1 cellular context compared by ENCODE assay signal in the genomic region with DNA sequence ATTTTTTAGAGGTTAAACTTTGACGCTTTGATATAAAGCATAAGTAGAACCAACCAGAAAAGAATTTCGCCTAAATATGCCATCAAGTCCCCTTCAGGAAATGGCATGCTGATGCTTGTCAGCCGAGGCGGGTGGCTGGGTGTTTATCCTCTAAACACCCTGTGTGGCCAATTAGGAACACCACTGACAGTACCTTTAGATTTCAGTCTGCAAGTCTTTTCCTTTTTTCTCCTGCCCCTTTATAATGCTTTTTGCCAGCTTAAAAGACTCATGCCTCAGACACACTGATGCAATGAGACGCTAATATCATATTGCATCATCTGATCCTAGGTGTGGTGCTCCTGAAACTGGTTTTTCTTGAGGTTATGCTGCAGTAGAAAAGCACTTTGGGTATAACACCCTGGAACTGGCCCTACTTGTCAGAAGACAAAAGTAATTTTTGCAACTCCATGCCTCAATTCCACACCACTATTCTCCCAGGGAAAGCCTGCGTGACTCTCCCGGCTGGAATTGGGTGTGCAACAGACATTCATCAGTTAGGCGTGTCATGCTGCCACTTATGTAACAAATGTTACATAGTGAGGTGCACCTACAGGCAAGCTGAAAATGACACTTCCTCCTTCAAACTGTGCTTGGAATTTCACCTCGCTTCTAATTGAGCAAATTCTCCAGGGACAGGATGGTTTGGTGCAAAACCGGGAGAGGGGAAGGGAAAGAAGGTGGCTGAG.
A peak's percentile ranks its signal among the peaks of the same experiment; 100 is the strongest.
TF ChIP-seq lines count a peak whose summit lies in the region.

No MANE protein-coding gene starts in this region.

TF ChIP-seq in WTC11, 78 proteins besides CTCF, POLR2A, EP300 and RAD21 (continued from another document):
- TF ChIP-seq, protein P1, sequence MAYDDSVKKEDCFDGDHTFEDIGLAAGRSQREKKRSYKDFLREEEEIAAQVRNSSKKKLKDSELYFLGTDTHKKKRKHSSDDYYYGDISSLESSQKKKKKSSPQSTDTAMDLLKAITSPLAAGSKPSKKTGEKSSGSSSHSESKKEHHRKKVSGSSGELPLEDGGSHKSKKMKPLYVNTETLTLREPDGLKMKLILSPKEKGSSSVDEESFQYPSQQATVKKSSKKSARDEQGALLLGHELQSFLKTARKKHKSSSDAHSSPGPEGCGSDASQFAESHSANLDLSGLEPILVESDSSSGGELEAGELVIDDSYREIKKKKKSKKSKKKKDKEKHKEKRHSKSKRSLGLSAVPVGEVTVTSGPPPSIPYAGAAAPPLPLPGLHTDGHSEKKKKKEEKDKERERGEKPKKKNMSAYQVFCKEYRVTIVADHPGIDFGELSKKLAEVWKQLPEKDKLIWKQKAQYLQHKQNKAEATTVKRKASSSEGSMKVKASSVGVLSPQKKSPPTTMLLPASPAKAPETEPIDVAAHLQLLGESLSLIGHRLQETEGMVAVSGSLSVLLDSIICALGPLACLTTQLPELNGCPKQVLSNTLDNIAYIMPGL (CRISPR knock-in tag; IDR thresholded peaks at IDR 0.05), result no peak
- TF ChIP-seq ATF6 (CRISPR knock-in tag; IDR thresholded peaks at IDR 0.05) (no peak), JUN (CRISPR knock-in tag; IDR thresholded peaks at IDR 0.05) (no peak), GTF2I (CRISPR knock-in tag; conservative IDR thresholded peaks at IDR 0.05) (no peak), NR1H2 (CRISPR knock-in tag; IDR thresholded peaks at IDR 0.05) (no peak), MAX (CRISPR knock-in tag; IDR thresholded peaks at IDR 0.05) (peak; percentile 43), ZNF416 (CRISPR knock-in tag; IDR thresholded peaks at IDR 0.05) (no peak), FOXK1 (CRISPR knock-in tag; IDR thresholded peaks at IDR 0.05) (0 out of 2 replicates have a peak, but pooled peaks have one; percentile 37), RORB (CRISPR knock-in tag; IDR thresholded peaks at IDR 0.05) (no peak), ZNF512 (CRISPR knock-in tag; IDR thresholded peaks at IDR 0.05; ENCODE audit: borderline replicate concordance) (no peak), ZNF138 (CRISPR knock-in tag; conservative IDR thresholded peaks at IDR 0.05) (no peak)
- TF ChIP-seq, protein P2, sequence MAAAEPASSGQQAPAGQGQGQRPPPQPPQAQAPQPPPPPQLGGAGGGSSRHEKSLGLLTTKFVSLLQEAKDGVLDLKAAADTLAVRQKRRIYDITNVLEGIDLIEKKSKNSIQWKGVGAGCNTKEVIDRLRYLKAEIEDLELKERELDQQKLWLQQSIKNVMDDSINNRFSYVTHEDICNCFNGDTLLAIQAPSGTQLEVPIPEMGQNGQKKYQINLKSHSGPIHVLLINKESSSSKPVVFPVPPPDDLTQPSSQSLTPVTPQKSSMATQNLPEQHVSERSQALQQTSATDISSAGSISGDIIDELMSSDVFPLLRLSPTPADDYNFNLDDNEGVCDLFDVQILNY (CRISPR knock-in tag; IDR thresholded peaks at IDR 0.05), result no peak
- TF ChIP-seq, protein P3, sequence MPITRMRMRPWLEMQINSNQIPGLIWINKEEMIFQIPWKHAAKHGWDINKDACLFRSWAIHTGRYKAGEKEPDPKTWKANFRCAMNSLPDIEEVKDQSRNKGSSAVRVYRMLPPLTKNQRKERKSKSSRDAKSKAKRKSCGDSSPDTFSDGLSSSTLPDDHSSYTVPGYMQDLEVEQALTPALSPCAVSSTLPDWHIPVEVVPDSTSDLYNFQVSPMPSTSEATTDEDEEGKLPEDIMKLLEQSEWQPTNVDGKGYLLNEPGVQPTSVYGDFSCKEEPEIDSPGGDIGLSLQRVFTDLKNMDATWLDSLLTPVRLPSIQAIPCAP (CRISPR knock-in tag; IDR thresholded peaks at IDR 0.05), result no peak
- TF ChIP-seq, protein P4, sequence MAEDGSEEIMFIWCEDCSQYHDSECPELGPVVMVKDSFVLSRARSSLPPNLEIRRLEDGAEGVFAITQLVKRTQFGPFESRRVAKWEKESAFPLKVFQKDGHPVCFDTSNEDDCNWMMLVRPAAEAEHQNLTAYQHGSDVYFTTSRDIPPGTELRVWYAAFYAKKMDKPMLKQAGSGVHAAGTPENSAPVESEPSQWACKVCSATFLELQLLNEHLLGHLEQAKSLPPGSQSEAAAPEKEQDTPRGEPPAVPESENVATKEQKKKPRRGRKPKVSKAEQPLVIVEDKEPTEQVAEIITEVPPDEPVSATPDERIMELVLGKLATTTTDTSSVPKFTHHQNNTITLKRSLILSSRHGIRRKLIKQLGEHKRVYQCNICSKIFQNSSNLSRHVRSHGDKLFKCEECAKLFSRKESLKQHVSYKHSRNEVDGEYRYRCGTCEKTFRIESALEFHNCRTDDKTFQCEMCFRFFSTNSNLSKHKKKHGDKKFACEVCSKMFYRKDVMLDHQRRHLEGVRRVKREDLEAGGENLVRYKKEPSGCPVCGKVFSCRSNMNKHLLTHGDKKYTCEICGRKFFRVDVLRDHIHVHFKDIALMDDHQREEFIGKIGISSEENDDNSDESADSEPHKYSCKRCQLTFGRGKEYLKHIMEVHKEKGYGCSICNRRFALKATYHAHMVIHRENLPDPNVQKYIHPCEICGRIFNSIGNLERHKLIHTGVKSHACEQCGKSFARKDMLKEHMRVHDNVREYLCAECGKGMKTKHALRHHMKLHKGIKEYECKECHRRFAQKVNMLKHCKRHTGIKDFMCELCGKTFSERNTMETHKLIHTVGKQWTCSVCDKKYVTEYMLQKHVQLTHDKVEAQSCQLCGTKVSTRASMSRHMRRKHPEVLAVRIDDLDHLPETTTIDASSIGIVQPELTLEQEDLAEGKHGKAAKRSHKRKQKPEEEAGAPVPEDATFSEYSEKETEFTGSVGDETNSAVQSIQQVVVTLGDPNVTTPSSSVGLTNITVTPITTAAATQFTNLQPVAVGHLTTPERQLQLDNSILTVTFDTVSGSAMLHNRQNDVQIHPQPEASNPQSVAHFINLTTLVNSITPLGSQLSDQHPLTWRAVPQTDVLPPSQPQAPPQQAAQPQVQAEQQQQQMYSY (CRISPR knock-in tag; IDR thresholded peaks at IDR 0.05), result peak; percentile 83
